ENCODE assay signal across 15 cellular contexts in genomic region chr5:88967633-88968585, GRCh38.
DNase-seq lines count a peak whose midpoint lies in the region; ATAC-seq lines count a peak whose summit lies in the region.
"Had no signal": no experiment of that assay in that cellular context is flagged by ENCODE, and none has a peak within 500 bp of the region (broad histone marks: within the 10 kb centered on the region; RNA-seq: fewer than 3 reads in every experiment).

No MANE protein-coding gene starts in this region.

- H3K9ac ChIP-seq in neuronal stem cell (ENCODE audit: low read depth, low read length, poor library complexity): no peak overlapping the region

- no peak overlapping the region for H3K27ac ChIP-seq in neuronal stem cell (replicated peaks; ENCODE audit: low read length)
- H3K27ac ChIP-seq: breast epithelium, SK-N-MC had no signal

- DNase-seq in D341Med (ENCODE audit: low spot score): no peak
- DNase-seq in neuronal stem cell (ENCODE audit: low spot score): no peak
- no peak for DNase-seq in NCI-H187 (lab: John Stamatoyannopoulos, UW)
- DNase-seq: activated naive CD4-positive, alpha-beta T cell; endodermal cell; mesendoderm; NCI-H187 treated with DMSO at 0.1 percent for 48 hours; NK-92 treated with Interleukin-12 subunit alpha and Interleukin-12 subunit beta, amount 100 ng/mL, for 24 hours; substantia nigra had no signal

- no peaks in the 10 kb centered on the region for H3K4me1 ChIP-seq in neuron (ENCODE audit: insufficient read depth, low read length)
- H3K4me1 ChIP-seq in neuronal stem cell (ENCODE audit: control insufficient read depth in 2 of 2, insufficient read depth in 1 of 2, low read depth in 1 of 2, low read length in 2 of 2): no peaks in the 10 kb centered on the region
- H3K4me1 ChIP-seq: breast epithelium had no signal

- no peak overlapping the region for H2BK5ac ChIP-seq in neuronal stem cell (ENCODE audit: low read length)

- no peak overlapping the region for H2BK120ac ChIP-seq in neuronal stem cell (ENCODE audit: low read depth, low read length)

- ATAC-seq in GM18858 (IDR thresholded peaks at IDR 0.05; ENCODE audit: unreplicated experiment) (peak; percentile 79), GM21381 (IDR thresholded peaks at IDR 0.05; ENCODE audit: unreplicated experiment) (peak; percentile 84), HG02884 (IDR thresholded peaks at IDR 0.05; ENCODE audit: unreplicated experiment) (peak; percentile 82)

- H3K36me3 ChIP-seq in neuron (ENCODE audit: insufficient read depth, low read length): no peaks in the 10 kb centered on the region
- H3K36me3 ChIP-seq in neuronal stem cell (replicated peaks in 1 of 2; ENCODE audit: control insufficient read depth in 2 of 2, insufficient read depth in 2 of 2, low read length in 2 of 2): no peaks in the 10 kb centered on the region
- H3K36me3 ChIP-seq: breast epithelium had no signal

- H3K18ac ChIP-seq in neuronal stem cell (ENCODE audit: low read length): no peak overlapping the region

- WGBS in neuronal stem cell (ENCODE audit: extremely low coverage in 2 of 2, insufficient read length in 2 of 2, insufficient replicate concordance in 1 of 2), 2 donors: no CpG with 5 or more reads among the region's 3 CpGs

- no peak overlapping the region for H2BK12ac ChIP-seq in neuronal stem cell (ENCODE audit: low read length)

- no peaks in the 10 kb centered on the region for H3K9me3 ChIP-seq in neuron (ENCODE audit: low read length)
- H3K9me3 ChIP-seq in neuronal stem cell (replicated peaks in 1 of 2; ENCODE audit: control insufficient read depth in 2 of 2, insufficient read depth in 1 of 2, low read depth in 1 of 2, low read length in 2 of 2): no peaks in the 10 kb centered on the region
- H3K9me3 ChIP-seq: breast epithelium had no signal

- H4K8ac ChIP-seq in neuronal stem cell (ENCODE audit: low read depth, low read length): no peak overlapping the region

- H3K79me1 ChIP-seq in neuronal stem cell (ENCODE audit: low read depth, low read length): no peaks in the 10 kb centered on the region

- no peak overlapping the region for H3K23ac ChIP-seq in neuronal stem cell (ENCODE audit: low read depth, low read length, poor library complexity)

- no peak overlapping the region for H2BK15ac ChIP-seq in neuronal stem cell (ENCODE audit: low read length)

- no peak overlapping the region for H4K91ac ChIP-seq in neuronal stem cell (ENCODE audit: low read depth, low read length, poor library complexity)

- H3K4me3 ChIP-seq in neuron (ENCODE audit: low read length) (no peak overlapping the region), neuronal stem cell (ENCODE audit: low read length in 2 of 2) (no peak overlapping the region)
- H3K4me3 ChIP-seq: breast epithelium, SK-N-MC had no signal

- H2AK5ac ChIP-seq in neuronal stem cell (ENCODE audit: low read depth, low read length): no peak overlapping the region

- no peak overlapping the region for H3K4me2 ChIP-seq in neuronal stem cell (ENCODE audit: insufficient read depth, low read length, poor library complexity, severe bottlenecking)

- H3K27me3 ChIP-seq in neuron (ENCODE audit: insufficient read depth, low read length): no peaks in the 10 kb centered on the region
- no peaks in the 10 kb centered on the region for H3K27me3 ChIP-seq in neuronal stem cell (ENCODE audit: control insufficient read depth in 3 of 3, insufficient read depth in 3 of 3, low read depth in 1 of 3, low read length in 3 of 3)
- H3K27me3 ChIP-seq: breast epithelium had no signal

- H3K4ac ChIP-seq in neuronal stem cell (ENCODE audit: low read length): no peak overlapping the region

- no peak overlapping the region for H3K14ac ChIP-seq in neuronal stem cell (ENCODE audit: low read length)

- H2AFZ ChIP-seq in neuron (ENCODE audit: low read depth, low read length) (peak overlapping the region; percentile 20), neuronal stem cell (ENCODE audit: low read length) (no peak overlapping the region)
